Comparison of ENCODE assay signal across 10 cellular contexts in genomic region chr20:35601990-35602389, GRCh38. TPM values are rescaled to one million over a fixed set of nuclear protein-coding genes. Genes with fewer than 3 reads are reported as not detected.
A peak's percentile ranks its signal among the peaks of the same experiment; 100 is the strongest.
DNase-seq lines count a peak whose midpoint lies in the region; ATAC-seq, FAIRE-seq and TF ChIP-seq lines count a peak whose summit lies in the region.
"Had no signal": no experiment of that assay in that cellular context is flagged by ENCODE, and none has a peak within 500 bp of the region (broad histone marks: within the 10 kb centered on the region; RNA-seq: fewer than 3 reads in every experiment).

No MANE protein-coding gene starts in this region.

- peaks cover 2% of the 10 kb centered on the region for H3K36me3 Mint-ChIP-seq in astrocyte (ENCODE audit: low read depth, unreplicated experiment)
- H3K36me3 Mint-ChIP-seq: activated CD8-positive, alpha-beta memory T cell treated with anti-CD3 and anti-CD28 coated beads, Interleukin-2, amount 10 ng/mL, durations not matched to agents 7 days and 5 days; stimulated activated naive B cell treated with anti-CD40 and anti-IgM and Interleukin-4, amounts not matched to agents 10 μg/mL and 1 μg/mL and 100 μg/mL, for 72 hours had no signal

- no peaks in the 10 kb centered on the region for H4K20me1 ChIP-seq in astrocyte (ENCODE audit: insufficient read depth, low read length)

- DNase-seq in GM12865 (ENCODE audit: low read depth) (no peak), astrocyte (ENCODE audit: low read depth) (no peak), NCI-H510A treated with DMSO at 0.1 percent for 48 hours (lab: John Stamatoyannopoulos, UW) (no peak)
- DNase-seq in activated CD8-positive, alpha-beta memory T cell treated with anti-CD3 and anti-CD28 coated beads, Interleukin-2, amount 50 U/mL, for 48 hours, result no peak
- DNase-seq in NK-92 treated with Interleukin-12 subunit alpha and Interleukin-12 subunit beta, amount 100 ng/mL, for 24 hours (lab: John Stamatoyannopoulos, UW), result no peak

- H2AFZ ChIP-seq in astrocyte (ENCODE audit: low read depth, low read length), result peak overlapping the region; percentile 79

- no peaks in the 10 kb centered on the region for H3K79me2 ChIP-seq in astrocyte (ENCODE audit: insufficient read depth, low read length)

- no peak overlapping the region for H3K4me3 Mint-ChIP-seq in astrocyte (ENCODE audit: unreplicated experiment)

- ATAC-seq in GM18873 (IDR thresholded peaks at IDR 0.05; ENCODE audit: low FRiP score, unreplicated experiment), result no peak

- H3K4me3 ChIP-seq in GM12865 (ENCODE audit: low read depth, low read length) (peak overlapping the region; percentile 32; the same call in 1 of the 2 replicates), astrocyte (ENCODE audit: insufficient read depth, low read depth, low read length) (peak overlapping the region; percentile 51), iPS-15b (ENCODE audit: low read depth, low read length) (peak overlapping the region; percentile 71), skin epidermis (peak overlapping the region; percentile 16 to 45 (median 32))

- FAIRE-seq in astrocyte (lab: Jason Lieb, UNC), result no peak

- H3K27ac ChIP-seq in astrocyte (ENCODE audit: low read depth, low read length) (no peak overlapping the region), skin epidermis (peak overlapping the region in 1 of 21 experiments; percentile 29)

- H3K9me3 ChIP-seq in astrocyte (ENCODE audit: insufficient read depth, low read depth, low read length) (no peaks in the 10 kb centered on the region), iPS-15b (ENCODE audit: control insufficient read depth, insufficient read depth, low read length) (no peaks in the 10 kb centered on the region)

- TF ChIP-seq CTCF in GM12865 (IDR thresholded peaks at IDR 0.05; ENCODE audit: insufficient read depth, low read depth, low read length, missing control alignments), result no peak
- TF ChIP-seq CTCF in astrocyte (IDR thresholded peaks at IDR 0.05; ENCODE audit: insufficient read depth, low read depth, low read length), result no peak

- peak overlapping the region; percentile 50 for H3K9ac ChIP-seq in astrocyte (ENCODE audit: low read length)
- H3K9ac ChIP-seq in iPS-15b (ENCODE audit: low read depth, low read length), result peak overlapping the region; percentile 16

- H3K4me2 ChIP-seq in astrocyte (ENCODE audit: low read length), result peak overlapping the region; percentile 88

- no peaks in the 10 kb centered on the region for H3K36me3 ChIP-seq in astrocyte (ENCODE audit: insufficient read depth, low read length)
- H3K36me3 ChIP-seq in iPS-15b (ENCODE audit: control insufficient read depth, insufficient read depth, low read length), result no peaks in the 10 kb centered on the region

- peaks cover 13% of the 10 kb centered on the region for H3K9me3 Mint-ChIP-seq in astrocyte (ENCODE audit: unreplicated experiment)
- H3K9me3 Mint-ChIP-seq: stimulated activated naive B cell treated with anti-CD40 and anti-IgM and Interleukin-4, amounts not matched to agents 10 μg/mL and 1 μg/mL and 100 μg/mL, for 72 hours had no signal

- H3K27me3 ChIP-seq in astrocyte (ENCODE audit: insufficient read depth, low read length), result peaks cover 27% of the 10 kb centered on the region
- peaks cover 36% of the 10 kb centered on the region for H3K27me3 ChIP-seq in iPS-15b (ENCODE audit: control insufficient read depth, insufficient read depth, low read length)

- H3K4me1 Mint-ChIP-seq in astrocyte (ENCODE audit: low read depth, unreplicated experiment), result peaks cover 6% of the 10 kb centered on the region

- H3K4me1 ChIP-seq in astrocyte (ENCODE audit: insufficient read depth, low read length), result peaks cover 11% of the 10 kb centered on the region
- H3K4me1 ChIP-seq in iPS-15b (ENCODE audit: control insufficient read depth, insufficient read depth, low read length), result no peaks in the 10 kb centered on the region

- H3K27ac Mint-ChIP-seq in astrocyte (ENCODE audit: unreplicated experiment), result no peak overlapping the region
- H3K27ac Mint-ChIP-seq: activated CD8-positive, alpha-beta memory T cell treated with anti-CD3 and anti-CD28 coated beads, Interleukin-2, amount 10 ng/mL, durations not matched to agents 7 days and 5 days had no signal

- peaks cover 62% of the 10 kb centered on the region for H3K27me3 Mint-ChIP-seq in astrocyte (ENCODE audit: low read depth, unreplicated experiment)

RNA-seq across cellular contexts. Expression of gene SPAG4, which starts 13.6 kb away (rescaled TPM):
- total RNA-seq in astrocyte, result 1.2 TPM in 2 replicates
